Comparison of ENCODE assay signal across 8 cellular contexts in the genomic region with DNA sequence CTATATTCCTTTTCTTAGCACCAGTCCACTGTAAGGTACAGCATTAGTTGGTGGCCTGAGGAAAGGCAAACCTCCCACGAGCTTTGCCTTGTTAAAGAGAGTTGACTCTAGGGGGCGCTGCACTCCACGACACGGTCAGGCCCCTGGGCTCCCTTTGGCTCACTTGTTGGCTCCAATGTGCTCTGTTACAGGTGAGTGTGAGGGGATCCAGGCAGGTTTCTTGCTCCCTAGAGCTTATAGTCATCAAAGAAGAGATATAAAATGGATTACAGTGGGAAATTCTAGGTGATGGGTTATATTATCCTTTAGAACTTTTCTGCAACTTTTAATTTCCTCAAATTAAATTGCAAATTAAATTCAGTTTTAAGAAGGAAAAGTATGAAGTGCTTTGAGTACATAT. TPM values are rescaled to one million over a fixed set of nuclear protein-coding genes. Genes with fewer than 3 reads are reported as not detected.
DNase-seq lines count a peak whose midpoint lies in the region; ATAC-seq and TF ChIP-seq lines count a peak whose summit lies in the region.

No MANE protein-coding gene starts in this region.

- no peaks in the 10 kb centered on the region for H3K27me3 ChIP-seq in right lobe of liver

- H3K27ac Mint-ChIP-seq in HFFc6 = no peak overlapping the region
- no peak overlapping the region for H3K27ac Mint-ChIP-seq in activated CD4-positive, alpha-beta T cell treated with anti-CD3 and anti-CD28 coated beads, Interleukin-2, amount 10 ng/mL, durations not matched to agents 7 days and 5 days

- peaks cover 0 to 1% (median under 1%) of the 10 kb centered on the region in 4 donors for H3K4me1 ChIP-seq in right lobe of liver

- H3K4me3 ChIP-seq in right lobe of liver = no peak overlapping the region

- H3K36me3 ChIP-seq in right lobe of liver = no peaks in the 10 kb centered on the region

- ATAC-seq in right lobe of liver (peak; percentile 65 to 69 (median 67)), GM21390 (IDR thresholded peaks at IDR 0.05; ENCODE audit: unreplicated experiment) (no peak)

- CTCF ChIA-PET in activated CD4-positive, alpha-beta T cell treated with anti-CD3 and anti-CD28 coated beads, Interleukin-2, amount 10 ng/mL, durations not matched to agents 7 days and 5 days (lab: Charles Lee) = interaction anchor here (0.5 to 1.4 kb wide), 13 partner anchors 8 to 1117 kb away, joined by 3 to 7 read pairs (median 3); no protein-coding TSS in a partner anchor

- intact Hi-C loops in right lobe of liver (cut with DNase I) = loop anchor here (10.0 kb wide), 2 partner anchors 172 to 192 kb away; no protein-coding TSS in a partner anchor

- WGBS in right lobe of liver (ENCODE audit: insufficient coverage, low coverage, low lambda C conversion rate, missing lambda C conversion rate) = 0% methylated on average over 4 of the region's 4 CpGs

- H3K4me3 Mint-ChIP-seq in HFFc6 = no peak overlapping the region
- no peak overlapping the region for H3K4me3 Mint-ChIP-seq in activated CD4-positive, alpha-beta T cell treated with anti-CD3 and anti-CD28 coated beads, Interleukin-2, amount 10 ng/mL, durations not matched to agents 7 days and 5 days

- DNase-seq in COLO829 (ENCODE audit: low spot score) = peak; percentile 64
- DNase-seq in HFFc6 = peak; percentile 44
- peak; percentile 54 for DNase-seq in NCI-H524 treated with DMSO at 0.1 percent for 48 hours (lab: John Stamatoyannopoulos, UW)
- peak; percentile 88 for DNase-seq in activated CD4-positive, alpha-beta T cell treated with anti-CD3 and anti-CD28 coated beads, Interleukin-2, amount 10 ng/mL, durations not matched to agents 7 days and 5 days
- peak; percentile 67 for DNase-seq in dedifferentiated amniotic fluid mesenchymal stem cell (ENCODE audit: extremely low spot score)
- DNase-seq in right lobe of liver = peak; percentile 78 to 84 (median 79)
- DNase-seq in stimulated activated CD4-positive, alpha-beta T cell treated with anti-CD3 and anti-CD28 coated beads, TNF-alpha, amount 100 ng/mL, for 48 hours (ENCODE audit: low read depth in 3 of 3) = peak; percentile 68 to 85 (median 81)

- no peaks in the 10 kb centered on the region for H3K9me3 ChIP-seq in right lobe of liver

- TF ChIP-seq POLR2A in right lobe of liver (IDR thresholded peaks at IDR 0.05) = no peak

- H3K27ac ChIP-seq in right lobe of liver = no peak overlapping the region

- POLR2A ChIA-PET in activated CD4-positive, alpha-beta T cell treated with anti-CD3 and anti-CD28 coated beads, Interleukin-2, amount 10 ng/mL, durations not matched to agents 7 days and 5 days (lab: Charles Lee) = interaction anchor here (0.7 kb wide), 1 partner anchor 434 kb away, joined by 4 read pairs; no protein-coding TSS in a partner anchor

- H3K9me3 Mint-ChIP-seq in HFFc6 = no peaks in the 10 kb centered on the region
- H3K9me3 Mint-ChIP-seq in activated CD4-positive, alpha-beta T cell treated with anti-CD3 and anti-CD28 coated beads, Interleukin-2, amount 10 ng/mL, durations not matched to agents 7 days and 5 days = no peaks in the 10 kb centered on the region

- peaks cover 15% of the 10 kb centered on the region for H3K4me1 Mint-ChIP-seq in HFFc6 (ENCODE audit: low read depth)
- peaks cover 10% of the 10 kb centered on the region for H3K4me1 Mint-ChIP-seq in activated CD4-positive, alpha-beta T cell treated with anti-CD3 and anti-CD28 coated beads, Interleukin-2, amount 10 ng/mL, durations not matched to agents 7 days and 5 days

- no peaks in the 10 kb centered on the region; the same call in 1 of the 2 replicates for H3K27me3 Mint-ChIP-seq in HFFc6 (ENCODE audit: insufficient read depth)
- H3K27me3 Mint-ChIP-seq in activated CD4-positive, alpha-beta T cell treated with anti-CD3 and anti-CD28 coated beads, Interleukin-2, amount 10 ng/mL, durations not matched to agents 7 days and 5 days = no peaks in the 10 kb centered on the region

- peaks cover 3% of the 10 kb centered on the region; the same call in 1 of the 2 replicates for H3K36me3 Mint-ChIP-seq in HFFc6 (ENCODE audit: low read depth)
- no peaks in the 10 kb centered on the region for H3K36me3 Mint-ChIP-seq in activated CD4-positive, alpha-beta T cell treated with anti-CD3 and anti-CD28 coated beads, Interleukin-2, amount 10 ng/mL, durations not matched to agents 7 days and 5 days (ENCODE audit: low read depth)

- peak; percentile 97 for TF ChIP-seq CTCF in HFFc6 (IDR thresholded peaks at IDR 0.05)
- TF ChIP-seq CTCF in right lobe of liver (IDR thresholded peaks at IDR 0.05) = peak; percentile 80 to 92 (median 86)

RNA-seq across cellular contexts. Expression of a gene that starts 3.7 kb away (rescaled TPM):
- total RNA-seq in HFFc6 (2021; fragmentation: NEBNext Ultra II Directional; extraction: Animal tissue kit (Norgen Biotek cat#: 25700)) = not detected
- not detected for total RNA-seq in activated CD4-positive, alpha-beta T cell treated with anti-CD3 and anti-CD28 coated beads, Interleukin-2, amount 10 ng/mL, durations not matched to agents 7 days and 5 days
- total RNA-seq in right lobe of liver = not detected

RNA-seq across cellular contexts. Expression of a gene that starts 4.3 kb away (rescaled TPM):
- total RNA-seq in HFFc6 (2021; fragmentation: NEBNext Ultra II Directional; extraction: Animal tissue kit (Norgen Biotek cat#: 25700)) = 10 to 100 TPM; 34.0 to 46.7 (median 41.8) TPM
- total RNA-seq in activated CD4-positive, alpha-beta T cell treated with anti-CD3 and anti-CD28 coated beads, Interleukin-2, amount 10 ng/mL, durations not matched to agents 7 days and 5 days = 10 to 100 TPM; 17.1 to 25.0 TPM
- 10 to 100 TPM in 5 of 6 experiments, 1 to 10 TPM in 1; 9.1 to 20.4 (median 14.9) TPM for total RNA-seq in right lobe of liver
